In the genomic region with DNA sequence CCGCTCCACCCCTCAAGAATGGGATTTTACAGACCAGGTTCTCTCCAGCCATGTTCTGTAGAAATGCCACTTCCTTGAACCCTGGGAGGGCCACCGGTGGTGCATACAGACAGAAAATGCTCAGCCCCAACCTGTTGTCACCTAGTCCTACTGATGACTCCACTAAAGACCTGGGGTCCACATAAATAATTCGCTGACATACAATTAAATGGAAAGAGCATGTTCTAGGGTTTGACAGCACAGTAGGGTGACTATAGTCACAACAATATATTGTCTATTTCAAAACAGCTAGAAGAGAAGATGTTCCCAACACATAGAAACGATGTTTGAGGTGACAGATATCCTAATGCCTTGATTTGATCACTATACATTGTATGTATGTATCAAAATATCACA, we compare ENCODE assay signal across 8 cellular contexts.
"Had no signal": no experiment of that assay in that cellular context is flagged by ENCODE, and none has a peak within 500 bp of the region (broad histone marks: within the 10 kb centered on the region; RNA-seq: fewer than 3 reads in every experiment).

No MANE protein-coding gene starts in this region.

- H3K4me3 ChIP-seq: GM12878 had no signal

- FAIRE-seq: G401.6, GM12878, GM12891, GM12892, GM18507, GM19239 had no signal

- ATAC-seq: GM12878 had no signal

- DNase-seq: GDM1, GF-D8 had no signal
